Comparison of ENCODE assay signal across 2 cellular contexts in genomic region chr10:93410697-93411348, GRCh38.
TF ChIP-seq lines count a peak whose summit lies in the region.

No MANE protein-coding gene starts in this region.

TF ChIP-seq in HepG2, 621 proteins besides CTCF, POLR2A, EP300 and RAD21:
- TF ChIP-seq ZNF460 (CRISPR knock-in tag; IDR thresholded peaks at IDR 0.05; ENCODE audit: borderline replicate concordance) (no peak), MAFK (conservative IDR thresholded peaks at IDR 0.05 in 1 of 2, IDR thresholded peaks at IDR 0.05 in 1 of 2; ENCODE audit: low read length in 2 of 2) (peak; percentile 50 to 79), ZNF614 (CRISPR knock-in tag; IDR thresholded peaks at IDR 0.05; ENCODE audit: borderline replicate concordance) (no peak), ZNF567 (CRISPR knock-in tag; IDR thresholded peaks at IDR 0.05; ENCODE audit: borderline replicate concordance) (no peak), MAFF (IDR thresholded peaks at IDR 0.05; ENCODE audit: low read depth, low read length) (peak; percentile 32; the same call in 1 of the 2 replicates)
- TF ChIP-seq, protein P1, sequence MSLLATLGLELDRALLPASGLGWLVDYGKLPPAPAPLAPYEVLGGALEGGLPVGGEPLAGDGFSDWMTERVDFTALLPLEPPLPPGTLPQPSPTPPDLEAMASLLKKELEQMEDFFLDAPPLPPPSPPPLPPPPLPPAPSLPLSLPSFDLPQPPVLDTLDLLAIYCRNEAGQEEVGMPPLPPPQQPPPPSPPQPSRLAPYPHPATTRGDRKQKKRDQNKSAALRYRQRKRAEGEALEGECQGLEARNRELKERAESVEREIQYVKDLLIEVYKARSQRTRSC (CRISPR knock-in tag; IDR thresholded peaks at IDR 0.05; ENCODE audit: low read depth) = no peak

TF ChIP-seq in IMR-90, 13 proteins besides CTCF, POLR2A, EP300 and RAD21:
- TF ChIP-seq MAFK (IDR thresholded peaks at IDR 0.05; ENCODE audit: low read depth, low read length) = peak; percentile 76
- no peak for TF ChIP-seq RFX5 (IDR thresholded peaks at IDR 0.05; ENCODE audit: low read depth, low read length)
